In the genomic region with DNA sequence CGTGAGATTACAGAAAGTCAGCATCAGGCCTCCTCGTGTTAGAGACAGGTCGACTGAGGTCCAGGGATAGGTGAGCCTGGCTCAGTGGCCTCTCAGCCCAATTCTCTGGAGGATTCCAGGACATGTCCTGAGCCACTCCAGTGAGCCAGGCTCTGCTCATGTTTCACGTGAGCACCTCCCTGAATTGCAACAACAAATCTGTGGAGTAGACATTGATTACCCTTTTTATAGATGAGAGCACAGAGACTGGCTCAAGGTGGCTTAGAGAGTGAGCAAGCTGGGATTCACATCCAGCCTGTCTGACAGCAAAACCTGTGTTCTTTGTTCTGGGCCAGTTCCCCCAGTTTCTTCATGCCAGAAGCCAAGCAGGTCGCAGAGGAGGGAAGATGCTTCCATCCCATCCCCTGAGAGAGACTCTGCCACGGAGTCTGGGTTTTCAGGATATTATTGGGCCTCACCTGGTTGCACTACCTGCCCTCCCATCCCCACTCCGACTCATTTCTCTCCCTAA, we compare ENCODE assay signal across 16 cellular contexts. TPM values are rescaled to one million over a fixed set of nuclear protein-coding genes. Genes with fewer than 3 reads are reported as not detected.
DNase-seq lines count a peak whose midpoint lies in the region; ATAC-seq, FAIRE-seq and TF ChIP-seq lines count a peak whose summit lies in the region.
"Had no signal": no experiment of that assay in that cellular context is flagged by ENCODE, and none has a peak within 500 bp of the region (broad histone marks: within the 10 kb centered on the region; RNA-seq: fewer than 3 reads in every experiment).

No MANE protein-coding gene starts in this region.

- no peak overlapping the region for H3K9ac ChIP-seq in IMR-90 (ENCODE audit: low read depth, low read length)
- no peak overlapping the region for H3K9ac ChIP-seq in keratinocyte (ENCODE audit: control insufficient read depth, extremely low read depth, insufficient read depth, low read length)

- no TSS peak for BruUV-seq in IMR-90 (replicated peaks; lab: Mats Ljungman, UMichigan)

- no peak overlapping the region for H2BK5ac ChIP-seq in IMR-90 (ENCODE audit: low read depth, low read length, poor library complexity, severe bottlenecking)

- H4K91ac ChIP-seq in IMR-90 (ENCODE audit: insufficient read depth, low read depth, low read length), result peak overlapping the region; percentile 48

- CTCF ChIA-PET in IMR-90 (lab: Yijun Ruan, JAX), result interaction anchor here (5.1 kb wide), 1 partner anchor 13 kb away, joined by 16 read pairs; no protein-coding TSS in a partner anchor

- DNase-seq in IMR-90 (no peak), breast epithelium (ENCODE audit: low spot score in 2 of 2) (peak in 1 of 2 donors; percentile 36), keratinocyte (ENCODE audit: low read depth, low spot score) (no peak), spleen (peak; percentile 55), NCI-H1105 treated with DMSO at 0.1 percent for 48 hours (lab: John Stamatoyannopoulos, UW) (no peak), NCI-H1105 (lab: John Stamatoyannopoulos, UW) (no peak)
- no peak for DNase-seq in natural killer cell treated with Interleukin-12 subunit alpha and Interleukin-12 subunit beta and Interleukin-15 and Interleukin-18, amount 100 ng/mL, for 72 hours (ENCODE audit: low spot score)
- no peak for DNase-seq in activated T-cell treated with anti-CD3 and anti-CD28 coated beads, Interleukin-2, amount 50 U/mL, for 1 hour
- DNase-seq: activated naive CD4-positive, alpha-beta T cell treated with Interleukin-2 at 50 U/mL for 16 hours; GOT3; Karpas-422; NCI-H69; stimulated activated CD4-positive, alpha-beta T cell treated with anti-CD3 and anti-CD28 coated beads, Interleukin-2, amount 100 ng/mL, for 24 hours; T-helper 9 cell had no signal

- peak overlapping the region in 1 of 2 experiments; percentile 70; a peak in 1 of 4 replicates for H4K8ac ChIP-seq in IMR-90 (ENCODE audit: low read depth in 2 of 2, low read length in 2 of 2)

- no peak overlapping the region; the same call in 1 of the 2 replicates for H3K18ac ChIP-seq in IMR-90 (ENCODE audit: low read depth, low read length)

- peak overlapping the region; percentile 46; the same call in 1 of the 3 replicates for H2BK15ac ChIP-seq in IMR-90 (ENCODE audit: low read depth, low read length)

- H3K27me3 ChIP-seq in IMR-90 (ENCODE audit: control insufficient read depth, insufficient read depth, low read length), result no peaks in the 10 kb centered on the region
- no peaks in the 10 kb centered on the region for H3K27me3 ChIP-seq in breast epithelium
- H3K27me3 ChIP-seq in keratinocyte (ENCODE audit: control insufficient read depth, extremely low read depth, insufficient read depth, low read length), result no peaks in the 10 kb centered on the region
- no peaks in the 10 kb centered on the region for H3K27me3 ChIP-seq in spleen (replicated peaks in 1 of 7)

- H3K4me2 ChIP-seq in IMR-90 (ENCODE audit: low read depth, low read length) (no peak overlapping the region), keratinocyte (ENCODE audit: control insufficient read depth, extremely low read depth, insufficient read depth, low read depth, low read length) (peak overlapping the region; percentile 9)

- H3K36me3 ChIP-seq in IMR-90 (ENCODE audit: control insufficient read depth, insufficient read depth, low read length) (no peaks in the 10 kb centered on the region), breast epithelium (no peaks in the 10 kb centered on the region), keratinocyte (ENCODE audit: control insufficient read depth in 2 of 2, extremely low read depth in 1 of 2, insufficient read depth in 2 of 2, low read length in 2 of 2) (no peaks in the 10 kb centered on the region), spleen (no peaks in the 10 kb centered on the region)

- 68% methylated on average over 3 of the region's 7 CpGs; no CpG with 5 or more reads in 1 of the 2 experiments for WGBS in IMR-90 (ENCODE audit: extremely low coverage in 2 of 2, insufficient read length in 1 of 2), 2 experiments
- 79 to 96% (median 86%) methylated on average over 6 to 7 of the region's 7 CpGs for WGBS in spleen, 5 donors

- no peaks in the 10 kb centered on the region for H3K79me2 ChIP-seq in keratinocyte (ENCODE audit: control insufficient read depth, insufficient read depth, low read length)

- H3K9me3 ChIP-seq in IMR-90 (ENCODE audit: control insufficient read depth, insufficient read depth, low read length) (no peaks in the 10 kb centered on the region), breast epithelium (no peaks in the 10 kb centered on the region), keratinocyte (ENCODE audit: control insufficient read depth, low read depth, low read length) (no peaks in the 10 kb centered on the region), spleen (peaks cover 0 to 8% (median 4%) of the 10 kb centered on the region in 8 donors)

- no peaks in the 10 kb centered on the region for H3K27me3 Mint-ChIP-seq in natural killer cell treated with Interleukin-12 subunit alpha and Interleukin-12 subunit beta and Interleukin-15 and Interleukin-18, amount 100 ng/mL, for 72 hours
- H3K27me3 Mint-ChIP-seq: memory B cell had no signal

- TF ChIP-seq CTCF in IMR-90 (conservative IDR thresholded peaks at IDR 0.05; ENCODE audit: low read depth, low read length) (no peak), breast epithelium (IDR thresholded peaks at IDR 0.05) (no peak), keratinocyte (optimal IDR thresholded peaks at IDR 0.05 in 1 of 3, IDR thresholded peaks at IDR 0.05 in 1 of 3, conservative IDR thresholded peaks at IDR 0.05 in 1 of 3; ENCODE audit: extremely low read depth in 1 of 3, insufficient read depth in 2 of 3, low read length in 3 of 3) (no peak), spleen (IDR thresholded peaks at IDR 0.05 in 8 of 11, conservative IDR thresholded peaks at IDR 0.05 in 3 of 11) (no peak)

- H3K27ac ChIP-seq in IMR-90 (ENCODE audit: insufficient read depth, low read length), result no peak overlapping the region
- H3K27ac ChIP-seq in breast epithelium, result peak overlapping the region; percentile 83 to 84
- H3K27ac ChIP-seq in keratinocyte (ENCODE audit: control insufficient read depth, insufficient read depth, low read length), result no peak overlapping the region
- peak overlapping the region in 6 of 8 donors; percentile 33 to 62 (median 52) for H3K27ac ChIP-seq in spleen
- H3K27ac ChIP-seq: C4-2B had no signal

- no peak overlapping the region for H3K56ac ChIP-seq in IMR-90 (ENCODE audit: extremely low read depth, insufficient read depth, low read length)

- TF ChIP-seq RAD21 in IMR-90 (IDR thresholded peaks at IDR 0.05; ENCODE audit: low read length), result no peak

- no peak for FAIRE-seq in keratinocyte (lab: Jason Lieb, UNC)

- H3K4me3 Mint-ChIP-seq in natural killer cell treated with Interleukin-12 subunit alpha and Interleukin-12 subunit beta and Interleukin-15 and Interleukin-18, amount 100 ng/mL, for 72 hours, result no peak overlapping the region
- H3K4me3 Mint-ChIP-seq: memory B cell had no signal

- no peaks in the 10 kb centered on the region for H3K79me1 ChIP-seq in IMR-90 (ENCODE audit: low read depth in 1 of 2, low read length in 2 of 2)

- intact Hi-C loops in IMR-90 (cut with micrococcal nuclease), result no loop called here
- intact Hi-C loops in breast epithelium (cut with DNase I; ENCODE audit: low total_unique reads), result no loop called here
- intact Hi-C loops in spleen (cut with DNase I; ENCODE audit: low total_unique reads), result no loop called here

- H3K9me3 Mint-ChIP-seq in natural killer cell treated with Interleukin-12 subunit alpha and Interleukin-12 subunit beta and Interleukin-15 and Interleukin-18, amount 100 ng/mL, for 72 hours, result no peaks in the 10 kb centered on the region

- dilution Hi-C loops in IMR-90 (cut with HindIII; ENCODE audit: low sequenced_read_pairs, unreplicated experiment) (no loop called here), keratinocyte (cut with MboI; ENCODE audit: extremely low pct_ligation_motif_present, low sequenced_read_pairs) (no loop called here)

- peak overlapping the region; percentile 40 for H3K14ac ChIP-seq in IMR-90 (replicated peaks; ENCODE audit: low read depth, low read length)

- H4K5ac ChIP-seq in IMR-90 (ENCODE audit: low read depth, low read length), result no peak overlapping the region

- H3K9me1 ChIP-seq in IMR-90 (ENCODE audit: insufficient read depth, low read length) (peaks cover 6% of the 10 kb centered on the region), keratinocyte (ENCODE audit: control insufficient read depth, extremely low read depth, insufficient read depth, low read length) (no peaks in the 10 kb centered on the region)

- H3K27ac Mint-ChIP-seq in natural killer cell treated with Interleukin-12 subunit alpha and Interleukin-12 subunit beta and Interleukin-15 and Interleukin-18, amount 100 ng/mL, for 72 hours, result no peak overlapping the region
- H3K27ac Mint-ChIP-seq: memory B cell had no signal

- H2BK120ac ChIP-seq in IMR-90 (ENCODE audit: low read depth, low read length), result peak overlapping the region; percentile 55; the same call in 1 of the 2 replicates

- H2AFZ ChIP-seq in IMR-90 (replicated peaks; ENCODE audit: low read length, poor library complexity), result peak overlapping the region; percentile 64
- peak overlapping the region; percentile 41 for H2AFZ ChIP-seq in keratinocyte (ENCODE audit: control insufficient read depth, low read length)

- in situ Hi-C loops in IMR-90 (cut with MboI; ENCODE audit: low sequenced_read_pairs), result no loop called here

- no peaks in the 10 kb centered on the region for H3K36me3 Mint-ChIP-seq in natural killer cell treated with Interleukin-12 subunit alpha and Interleukin-12 subunit beta and Interleukin-15 and Interleukin-18, amount 100 ng/mL, for 72 hours

- POLR2A ChIA-PET in IMR-90 (lab: Charles Lee; ENCODE audit: unreplicated experiment), result no interaction called here

- ATAC-seq in IMR-90 (ENCODE audit: low read depth), result peak; percentile 30
- no peak for ATAC-seq in natural killer cell treated with Interleukin-12 subunit alpha and Interleukin-12 subunit beta and Interleukin-15 and Interleukin-18, amount 100 ng/mL, for 72 hours

- H2AK9ac ChIP-seq in IMR-90 (replicated peaks; ENCODE audit: low read depth, low read length, poor library complexity), result peak overlapping the region; percentile 65

- H3K4me1 ChIP-seq in IMR-90 (ENCODE audit: control insufficient read depth, insufficient read depth, low read length) (peaks cover 5% of the 10 kb centered on the region), breast epithelium (peaks cover 5 to 7% of the 10 kb centered on the region in 2 donors), keratinocyte (ENCODE audit: control insufficient read depth, extremely low read depth, insufficient read depth, low read length) (peaks cover 7% of the 10 kb centered on the region), spleen (peaks cover 7 to 28% (median 18%) of the 10 kb centered on the region in 6 donors)

- H3K23ac ChIP-seq in IMR-90 (ENCODE audit: low read depth, low read length), result no peak overlapping the region

- TF ChIP-seq POLR2A in IMR-90 (IDR thresholded peaks at IDR 0.05; ENCODE audit: low read depth, low read length) (no peak), breast epithelium (IDR thresholded peaks at IDR 0.05) (no peak), spleen (IDR thresholded peaks at IDR 0.05) (no peak)

- H4K20me1 ChIP-seq in IMR-90 (ENCODE audit: insufficient read depth, low read length) (no peaks in the 10 kb centered on the region), keratinocyte (ENCODE audit: control insufficient read depth, extremely low read depth, insufficient read depth, low read length) (no peaks in the 10 kb centered on the region)

- H3K4me1 Mint-ChIP-seq in natural killer cell treated with Interleukin-12 subunit alpha and Interleukin-12 subunit beta and Interleukin-15 and Interleukin-18, amount 100 ng/mL, for 72 hours (ENCODE audit: low read depth in 2 of 2), result peaks cover 0 to 2% of the 10 kb centered on the region in 2 donors
- H3K4me1 Mint-ChIP-seq: memory B cell had no signal

- H3K4me3 ChIP-seq in IMR-90 (ENCODE audit: insufficient read depth, low read depth, low read length), result no peak overlapping the region
- no peak overlapping the region for H3K4me3 ChIP-seq in breast epithelium
- no peak overlapping the region for H3K4me3 ChIP-seq in keratinocyte (ENCODE audit: control insufficient read depth in 2 of 3, extremely low read depth in 1 of 3, insufficient read depth in 2 of 3, low read depth in 1 of 3, low read length in 3 of 3)
- no peak overlapping the region for H3K4me3 ChIP-seq in spleen

- peak overlapping the region; percentile 62 for H2BK20ac ChIP-seq in IMR-90 (ENCODE audit: low read depth, low read length)

- H3K4ac ChIP-seq in IMR-90 (ENCODE audit: low read depth, low read length), result peak overlapping the region; percentile 57

- peak overlapping the region; percentile 40; the same call in 1 of the 2 replicates for H2AK5ac ChIP-seq in IMR-90 (ENCODE audit: low read depth, low read length)

RNA-seq across cellular contexts. Expression of a gene that starts 46.4 kb away (rescaled TPM):
- total RNA-seq in IMR-90 (2012; rRNA removed), result 9.0 and 10.3 TPM in 2 replicates
- polyA plus RNA-seq in IMR-90 (2012; rRNA removed), result 13.6 and 14.8 TPM in 2 replicates
- 12.6 and 13.7 TPM in 2 replicates for polyA plus RNA-seq in IMR-90 (2012; cell fraction: cytosol; rRNA removed)
- polyA plus RNA-seq in IMR-90 (2012; cell fraction: nucleus; rRNA removed; ENCODE audit: low replicate concordance), result 34.4 and 38.9 TPM in 2 replicates
- 10 to 100 TPM; 19.0 to 31.8 (median 25.9) TPM for total RNA-seq in breast epithelium
- 18.5 to 21.2 TPM (median 20.7 TPM) in 3 replicates for polyA plus RNA-seq in keratinocyte
- 8.0 TPM for polyA plus RNA-seq in keratinocyte (2011; ENCODE audit: low read depth)
- polyA plus RNA-seq in keratinocyte (2011; cell fraction: cytosol; rRNA removed), result 15.3 and 23.3 TPM in 2 replicates
- polyA plus RNA-seq in keratinocyte (2011; cell fraction: nucleus; rRNA removed), result 33.3 and 38.2 TPM in 2 replicates
- 16.6 and 22.0 TPM in 2 replicates for polyA plus RNA-seq in keratinocyte (2012; ENCODE audit: low replicate concordance)
- polyA minus RNA-seq in keratinocyte, result 17.6 to 31.8 TPM (median 21.3 TPM) in 3 replicates
- polyA minus RNA-seq in keratinocyte (2011; cell fraction: cytosol; rRNA and poly(A)+ RNA removed), result 19.2 TPM
- 13.4 and 17.9 TPM in 2 replicates for polyA minus RNA-seq in keratinocyte (2011; cell fraction: nucleus; rRNA and poly(A)+ RNA removed)
- total RNA-seq in spleen, result 10 to 100 TPM; 21.1 to 38.0 (median 31.3) TPM
- polyA plus RNA-seq in spleen, result 10 to 100 TPM in 2 of 3 donors, 1 to 10 TPM in 1; 8.8 to 23.5 (median 13.8) TPM
- total RNA-seq in natural killer cell treated with Interleukin-12 subunit alpha and Interleukin-12 subunit beta and Interleukin-15 and Interleukin-18, amount 100 ng/mL, for 72 hours, result 1 to 10 TPM; 5.8 to 9.3 TPM

Comparison
In these comparisons a context has a peak if more than half of its experiments do, and no peak if none do; other contexts are left out.
1. H3K27ac ChIP-seq: peak in breast epithelium (2 of 2) and spleen (6 of 8); none in IMR-90 (single experiment) and keratinocyte (single experiment).